In the genomic region with DNA sequence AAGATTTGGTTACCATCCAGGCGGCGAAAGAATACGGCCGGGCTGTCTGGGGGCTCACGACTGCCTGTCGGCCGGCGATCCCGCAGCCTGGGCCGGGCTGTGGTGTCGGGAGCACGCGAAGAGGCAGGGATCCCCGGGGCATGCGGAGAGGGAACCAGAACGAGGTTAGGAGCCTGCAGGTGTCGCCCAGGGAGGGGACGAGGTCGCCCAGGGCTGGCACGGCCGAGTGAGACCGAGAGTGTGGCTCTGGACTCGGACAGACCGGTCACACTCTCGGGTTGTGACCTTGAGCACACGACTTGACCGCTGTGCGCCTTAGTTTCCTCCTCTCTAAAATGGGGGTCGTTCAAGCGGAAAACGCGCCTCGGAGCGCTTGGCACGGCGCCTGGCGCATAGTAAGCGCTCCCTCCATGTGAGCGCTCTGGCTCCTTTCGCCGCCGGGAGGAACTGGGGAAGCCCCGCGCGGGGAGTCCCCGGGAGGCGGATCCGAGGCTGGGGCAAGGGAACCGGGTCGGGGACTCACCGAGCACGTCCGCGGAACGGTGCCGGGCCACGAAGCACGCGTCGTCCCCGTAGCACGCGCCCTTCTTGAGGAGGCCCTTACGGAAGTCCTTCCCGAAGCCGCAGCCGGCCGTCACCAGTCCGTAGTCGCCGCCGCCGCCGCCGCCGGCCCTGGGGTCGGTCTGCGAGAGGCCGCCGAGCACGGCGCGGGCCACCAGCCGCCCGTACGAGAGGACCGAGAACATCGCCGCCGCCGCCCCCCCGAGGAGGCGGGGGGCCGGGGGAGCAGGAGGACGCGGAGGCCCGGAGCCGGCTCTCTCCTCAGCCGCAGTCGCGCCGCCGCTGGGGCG, we compare ENCODE assay signal across 1 cellular context.
TF ChIP-seq lines count a peak whose summit lies in the region.

No MANE protein-coding gene starts in this region.

TF ChIP-seq in GM12878, 131 proteins besides CTCF, POLR2A, EP300 and RAD21 (continued from another document and continues in another):
- TF ChIP-seq, protein P1, sequence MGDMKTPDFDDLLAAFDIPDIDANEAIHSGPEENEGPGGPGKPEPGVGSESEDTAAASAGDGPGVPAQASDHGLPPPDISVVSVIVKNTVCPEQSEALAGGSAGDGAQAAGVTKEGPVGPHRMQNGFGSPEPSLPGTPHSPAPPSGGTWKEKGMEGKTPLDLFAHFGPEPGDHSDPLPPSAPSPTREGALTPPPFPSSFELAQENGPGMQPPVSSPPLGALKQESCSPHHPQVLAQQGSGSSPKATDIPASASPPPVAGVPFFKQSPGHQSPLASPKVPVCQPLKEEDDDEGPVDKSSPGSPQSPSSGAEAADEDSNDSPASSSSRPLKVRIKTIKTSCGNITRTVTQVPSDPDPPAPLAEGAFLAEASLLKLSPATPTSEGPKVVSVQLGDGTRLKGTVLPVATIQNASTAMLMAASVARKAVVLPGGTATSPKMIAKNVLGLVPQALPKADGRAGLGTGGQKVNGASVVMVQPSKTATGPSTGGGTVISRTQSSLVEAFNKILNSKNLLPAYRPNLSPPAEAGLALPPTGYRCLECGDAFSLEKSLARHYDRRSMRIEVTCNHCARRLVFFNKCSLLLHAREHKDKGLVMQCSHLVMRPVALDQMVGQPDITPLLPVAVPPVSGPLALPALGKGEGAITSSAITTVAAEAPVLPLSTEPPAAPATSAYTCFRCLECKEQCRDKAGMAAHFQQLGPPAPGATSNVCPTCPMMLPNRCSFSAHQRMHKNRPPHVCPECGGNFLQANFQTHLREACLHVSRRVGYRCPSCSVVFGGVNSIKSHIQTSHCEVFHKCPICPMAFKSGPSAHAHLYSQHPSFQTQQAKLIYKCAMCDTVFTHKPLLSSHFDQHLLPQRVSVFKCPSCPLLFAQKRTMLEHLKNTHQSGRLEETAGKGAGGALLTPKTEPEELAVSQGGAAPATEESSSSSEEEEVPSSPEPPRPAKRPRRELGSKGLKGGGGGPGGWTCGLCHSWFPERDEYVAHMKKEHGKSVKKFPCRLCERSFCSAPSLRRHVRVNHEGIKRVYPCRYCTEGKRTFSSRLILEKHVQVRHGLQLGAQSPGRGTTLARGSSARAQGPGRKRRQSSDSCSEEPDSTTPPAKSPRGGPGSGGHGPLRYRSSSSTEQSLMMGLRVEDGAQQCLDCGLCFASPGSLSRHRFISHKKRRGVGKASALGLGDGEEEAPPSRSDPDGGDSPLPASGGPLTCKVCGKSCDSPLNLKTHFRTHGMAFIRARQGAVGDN (IDR thresholded peaks at IDR 0.05) = no peak; the same call in 1 of the 2 replicates
- no peak; the same call in 1 of the 2 replicates for TF ChIP-seq STAT1 (conservative IDR thresholded peaks at IDR 0.05)
- TF ChIP-seq, protein P2, sequence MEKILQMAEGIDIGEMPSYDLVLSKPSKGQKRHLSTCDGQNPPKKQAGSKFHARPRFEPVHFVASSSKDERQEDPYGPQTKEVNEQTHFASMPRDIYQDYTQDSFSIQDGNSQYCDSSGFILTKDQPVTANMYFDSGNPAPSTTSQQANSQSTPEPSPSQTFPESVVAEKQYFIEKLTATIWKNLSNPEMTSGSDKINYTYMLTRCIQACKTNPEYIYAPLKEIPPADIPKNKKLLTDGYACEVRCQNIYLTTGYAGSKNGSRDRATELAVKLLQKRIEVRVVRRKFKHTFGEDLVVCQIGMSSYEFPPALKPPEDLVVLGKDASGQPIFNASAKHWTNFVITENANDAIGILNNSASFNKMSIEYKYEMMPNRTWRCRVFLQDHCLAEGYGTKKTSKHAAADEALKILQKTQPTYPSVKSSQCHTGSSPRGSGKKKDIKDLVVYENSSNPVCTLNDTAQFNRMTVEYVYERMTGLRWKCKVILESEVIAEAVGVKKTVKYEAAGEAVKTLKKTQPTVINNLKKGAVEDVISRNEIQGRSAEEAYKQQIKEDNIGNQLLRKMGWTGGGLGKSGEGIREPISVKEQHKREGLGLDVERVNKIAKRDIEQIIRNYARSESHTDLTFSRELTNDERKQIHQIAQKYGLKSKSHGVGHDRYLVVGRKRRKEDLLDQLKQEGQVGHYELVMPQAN (conservative IDR thresholded peaks at IDR 0.05) = peak; percentile 81; the same call in 1 of the 2 replicates
- no peak for TF ChIP-seq FOS (IDR thresholded peaks at IDR 0.05; ENCODE audit: borderline replicate concordance, extremely low read depth, insufficient read length)
- TF ChIP-seq CEBPZ (IDR thresholded peaks at IDR 0.05; ENCODE audit: low read depth, low read length) = no peak
- TF ChIP-seq YBX1 (IDR thresholded peaks at IDR 0.05) = no peak
- no peak for TF ChIP-seq REST (IDR thresholded peaks at IDR 0.05; ENCODE audit: low read depth, low read length)
- TF ChIP-seq, protein P3, sequence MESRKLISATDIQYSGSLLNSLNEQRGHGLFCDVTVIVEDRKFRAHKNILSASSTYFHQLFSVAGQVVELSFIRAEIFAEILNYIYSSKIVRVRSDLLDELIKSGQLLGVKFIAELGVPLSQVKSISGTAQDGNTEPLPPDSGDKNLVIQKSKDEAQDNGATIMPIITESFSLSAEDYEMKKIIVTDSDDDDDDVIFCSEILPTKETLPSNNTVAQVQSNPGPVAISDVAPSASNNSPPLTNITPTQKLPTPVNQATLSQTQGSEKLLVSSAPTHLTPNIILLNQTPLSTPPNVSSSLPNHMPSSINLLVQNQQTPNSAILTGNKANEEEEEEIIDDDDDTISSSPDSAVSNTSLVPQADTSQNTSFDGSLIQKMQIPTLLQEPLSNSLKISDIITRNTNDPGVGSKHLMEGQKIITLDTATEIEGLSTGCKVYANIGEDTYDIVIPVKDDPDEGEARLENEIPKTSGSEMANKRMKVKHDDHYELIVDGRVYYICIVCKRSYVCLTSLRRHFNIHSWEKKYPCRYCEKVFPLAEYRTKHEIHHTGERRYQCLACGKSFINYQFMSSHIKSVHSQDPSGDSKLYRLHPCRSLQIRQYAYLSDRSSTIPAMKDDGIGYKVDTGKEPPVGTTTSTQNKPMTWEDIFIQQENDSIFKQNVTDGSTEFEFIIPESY (IDR thresholded peaks at IDR 0.05) = no peak
- TF ChIP-seq ATF3 (IDR thresholded peaks at IDR 0.05; ENCODE audit: borderline replicate concordance, extremely low read depth, low read depth, low read length) = no peak
- no peak for TF ChIP-seq ZNF384 (IDR thresholded peaks at IDR 0.05; ENCODE audit: borderline replicate concordance, low read depth, low read length)
- peak; percentile 73 for TF ChIP-seq BACH1 (IDR thresholded peaks at IDR 0.05; ENCODE audit: borderline replicate concordance)
- no peak for TF ChIP-seq ZNF274 (IDR thresholded peaks at IDR 0.05; ENCODE audit: insufficient read depth, insufficient read length)
- TF ChIP-seq SREBF1 (IDR thresholded peaks at IDR 0.05; ENCODE audit: low read length) = no peak
- TF ChIP-seq RB1 (IDR thresholded peaks at IDR 0.05; ENCODE audit: borderline replicate concordance) = no peak
- TF ChIP-seq, protein P4, sequence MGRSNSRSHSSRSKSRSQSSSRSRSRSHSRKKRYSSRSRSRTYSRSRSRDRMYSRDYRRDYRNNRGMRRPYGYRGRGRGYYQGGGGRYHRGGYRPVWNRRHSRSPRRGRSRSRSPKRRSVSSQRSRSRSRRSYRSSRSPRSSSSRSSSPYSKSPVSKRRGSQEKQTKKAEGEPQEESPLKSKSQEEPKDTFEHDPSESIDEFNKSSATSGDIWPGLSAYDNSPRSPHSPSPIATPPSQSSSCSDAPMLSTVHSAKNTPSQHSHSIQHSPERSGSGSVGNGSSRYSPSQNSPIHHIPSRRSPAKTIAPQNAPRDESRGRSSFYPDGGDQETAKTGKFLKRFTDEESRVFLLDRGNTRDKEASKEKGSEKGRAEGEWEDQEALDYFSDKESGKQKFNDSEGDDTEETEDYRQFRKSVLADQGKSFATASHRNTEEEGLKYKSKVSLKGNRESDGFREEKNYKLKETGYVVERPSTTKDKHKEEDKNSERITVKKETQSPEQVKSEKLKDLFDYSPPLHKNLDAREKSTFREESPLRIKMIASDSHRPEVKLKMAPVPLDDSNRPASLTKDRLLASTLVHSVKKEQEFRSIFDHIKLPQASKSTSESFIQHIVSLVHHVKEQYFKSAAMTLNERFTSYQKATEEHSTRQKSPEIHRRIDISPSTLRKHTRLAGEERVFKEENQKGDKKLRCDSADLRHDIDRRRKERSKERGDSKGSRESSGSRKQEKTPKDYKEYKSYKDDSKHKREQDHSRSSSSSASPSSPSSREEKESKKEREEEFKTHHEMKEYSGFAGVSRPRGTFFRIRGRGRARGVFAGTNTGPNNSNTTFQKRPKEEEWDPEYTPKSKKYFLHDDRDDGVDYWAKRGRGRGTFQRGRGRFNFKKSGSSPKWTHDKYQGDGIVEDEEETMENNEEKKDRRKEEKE (IDR thresholded peaks at IDR 0.05) = 0 out of 2 replicates have a peak, but pooled peaks have one; percentile 55
- no peak for TF ChIP-seq ATF2 (IDR thresholded peaks at IDR 0.05; ENCODE audit: low read length)
- TF ChIP-seq RBBP5 (conservative IDR thresholded peaks at IDR 0.05) = no peak
- TF ChIP-seq MYC (IDR thresholded peaks at IDR 0.05; ENCODE audit: insufficient read depth, insufficient read length, insufficient replicate concordance, low read length, severe bottlenecking) = no peak
- TF ChIP-seq ASH2L (IDR thresholded peaks at IDR 0.05; ENCODE audit: borderline replicate concordance, low read depth) = no peak; the same call in 1 of the 2 replicates
- TF ChIP-seq PAX8 (IDR thresholded peaks at IDR 0.05) = no peak
- no peak for TF ChIP-seq SMAD5 (IDR thresholded peaks at IDR 0.05; ENCODE audit: low read depth)
- no peak for TF ChIP-seq BRCA1 (IDR thresholded peaks at IDR 0.05; ENCODE audit: low read depth, low read length)
- TF ChIP-seq PML (IDR thresholded peaks at IDR 0.05; ENCODE audit: low read length) = 0 out of 2 replicates have a peak, but pooled peaks have one; percentile 26
